ENCODE assay signal across 8 cellular contexts in the genomic region with DNA sequence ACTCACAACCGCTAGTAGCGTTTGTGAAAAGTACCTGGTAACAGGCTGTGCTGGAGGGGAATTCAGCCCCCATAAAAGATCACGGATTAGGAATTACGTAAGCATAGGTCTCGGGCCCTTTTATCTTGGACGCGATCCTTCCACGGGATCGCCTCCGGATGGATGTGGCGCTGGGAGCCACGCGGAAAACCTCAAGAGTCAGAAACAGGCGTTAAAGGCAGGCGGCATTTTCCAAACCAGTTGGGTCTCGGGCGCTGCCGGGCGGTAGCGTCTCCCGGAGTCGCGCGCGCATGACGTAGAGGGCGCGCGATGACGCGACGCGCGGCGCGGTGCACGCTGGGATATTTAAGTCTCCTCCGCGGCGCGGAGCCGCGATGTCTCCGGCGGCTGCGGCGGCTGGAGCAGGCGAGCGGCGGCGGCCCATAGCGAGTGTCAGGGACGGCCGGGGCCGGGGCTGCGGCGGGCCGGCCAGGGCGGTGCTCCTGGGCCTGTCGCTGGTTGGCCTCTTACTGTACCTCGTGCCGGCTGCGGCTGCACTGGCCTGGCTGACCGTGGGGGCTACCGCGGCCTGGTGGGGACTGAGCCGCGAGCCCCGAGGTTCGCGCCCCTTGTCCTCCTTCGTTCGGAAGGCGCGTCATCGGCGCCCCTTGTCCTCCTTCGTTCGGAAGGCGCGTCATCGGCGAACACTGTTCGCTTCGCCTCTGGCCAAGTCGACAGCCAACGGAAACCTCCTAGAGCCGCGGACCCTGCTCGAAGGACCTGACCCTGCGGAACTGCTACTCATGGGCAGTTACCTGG. TPM values are rescaled to one million over a fixed set of nuclear protein-coding genes. Genes with fewer than 3 reads are reported as not detected.
DNase-seq lines count a peak whose midpoint lies in the region; ATAC-seq, FAIRE-seq and TF ChIP-seq lines count a peak whose summit lies in the region.

A gene (plus strand): TSS at position 348 of the 798 bp plus-strand sequence. CDS start 27 bp downstream, at position 375.

- H2BK5ac ChIP-seq in H1 (ENCODE audit: low read depth, low read length) = peak within 1 kb of the TSS; percentile 95

- CTCF ChIA-PET in H1 (lab: Charles Lee; ENCODE audit: partially characterized antibody) = no interaction called here

- H3K4me3 ChIP-seq in H1 (ENCODE audit: extremely low read depth in 1 of 4, insufficient read depth in 2 of 4, low read depth in 3 of 4, low read length in 4 of 4) (peak within 1 kb of the TSS; percentile 79 to 96 (median 92)), mesodermal cell (ENCODE audit: extremely low read depth, insufficient read depth, low read length, poor library complexity, severe bottlenecking) (peak within 1 kb of the TSS; percentile 72)

- H2BK15ac ChIP-seq in H1 (ENCODE audit: low read length) = no peak within 1 kb of the TSS

- H4K8ac ChIP-seq in H1 (ENCODE audit: extremely low read depth, insufficient read depth, low read length) = peak within 1 kb of the TSS; percentile 99

- no peak for TF ChIP-seq RAD21 in H1 (IDR thresholded peaks at IDR 0.05 in 1 of 2, conservative IDR thresholded peaks at IDR 0.05 in 1 of 2; ENCODE audit: low read depth in 2 of 2, low read length in 2 of 2)

- H2BK120ac ChIP-seq in H1 (replicated peaks; ENCODE audit: low read depth, low read length) = no peak within 1 kb of the TSS

- no peak for TF ChIP-seq CTCF in H1 (IDR thresholded peaks at IDR 0.05; ENCODE audit: control extremely low read depth in 1 of 3, insufficient read depth in 1 of 3, low read depth in 1 of 3, low read length in 3 of 3)

- H2AK5ac ChIP-seq in H1 (ENCODE audit: low read depth, low read length) = no peak within 1 kb of the TSS

- peaks cover 0 to 6% (median 4%) of the 10 kb centered on the region in 4 experiments; a peak in 3 of 7 replicates for H3K4me1 ChIP-seq in H1 (replicated peaks in 1 of 4; ENCODE audit: control insufficient read depth in 3 of 4, insufficient read depth in 4 of 4, low read length in 3 of 4)
- H3K4me1 ChIP-seq in mesodermal cell (ENCODE audit: control insufficient read depth, insufficient read depth, low read length, poor library complexity, severe bottlenecking) = no peaks in the 10 kb centered on the region

- H3K27ac ChIP-seq in H1 (ENCODE audit: low read depth, low read length) = peak within 1 kb of the TSS; percentile 96
- peak within 1 kb of the TSS; percentile 98 for H3K27ac ChIP-seq in mesodermal cell (ENCODE audit: low read depth, low read length, severe bottlenecking)

- H2BK12ac ChIP-seq in H1 (ENCODE audit: low read depth, low read length) = no peak within 1 kb of the TSS

- H3K9me3 ChIP-seq in H1 (ENCODE audit: insufficient read depth in 2 of 2, low read depth in 1 of 2, low read length in 1 of 2) (no peaks in the 10 kb centered on the region), mesodermal cell (ENCODE audit: control insufficient read depth, low read length) (no peaks in the 10 kb centered on the region)

- H2BK20ac ChIP-seq in H1 (ENCODE audit: low read length) = no peak within 1 kb of the TSS

- peak within 1 kb of the TSS; percentile 73 for H4K5ac ChIP-seq in H1 (ENCODE audit: insufficient read length, low read depth, low read length)

- H4K91ac ChIP-seq in H1 (replicated peaks; ENCODE audit: insufficient read length, low read length) = peak within 1 kb of the TSS; percentile 73

- H3K56ac ChIP-seq in H1 (replicated peaks; ENCODE audit: insufficient read length, low read depth, low read length) = no peak within 1 kb of the TSS

- H3K23ac ChIP-seq in H1 (ENCODE audit: insufficient read length) = no peak within 1 kb of the TSS

- peaks cover 5% of the 10 kb centered on the region; the same call in 1 of the 2 replicates for H3K23me2 ChIP-seq in H1 (ENCODE audit: low read depth, low read length)

- H3K79me2 ChIP-seq in H1 (ENCODE audit: control insufficient read depth in 1 of 2, insufficient read depth in 2 of 2, low read length in 2 of 2) = peaks cover 0 to 24% of the 10 kb centered on the region in 2 experiments; a peak in 3 of 4 replicates

- H3K18ac ChIP-seq in H1 (ENCODE audit: extremely low read depth, low read length) = peak within 1 kb of the TSS; percentile 94

- no peak within 1 kb of the TSS for H3K4ac ChIP-seq in H1 (replicated peaks; ENCODE audit: insufficient read length, low read depth, low read length)

- 1% methylated on average over 64 of the region's 91 CpGs; no CpG with 5 or more reads in 1 of the 2 experiments for WGBS in H1 (ENCODE audit: extremely low coverage in 1 of 2, insufficient coverage in 1 of 2, insufficient read length in 1 of 2, insufficient replicate concordance in 2 of 2, low coverage in 1 of 2, low lambda C conversion rate in 2 of 2, missing lambda C conversion rate in 1 of 2), 2 experiments
- WGBS in mesodermal cell (ENCODE audit: insufficient coverage in 2 of 2), 2 experiments = 0% methylated on average over 89 of the region's 91 CpGs

- H4K20me1 ChIP-seq in H1 (replicated peaks in 1 of 2; ENCODE audit: control insufficient read depth in 1 of 2, insufficient read depth in 2 of 2, low read length in 2 of 2) = peaks cover 0 to 2% of the 10 kb centered on the region in 2 experiments

- peak; percentile 76 for ATAC-seq in GM19467 (IDR thresholded peaks at IDR 0.05; ENCODE audit: unreplicated experiment)

- POLR2A ChIA-PET in H1 (lab: Charles Lee; ENCODE audit: partially characterized antibody) = no interaction called here

- peak within 1 kb of the TSS; percentile 96 for H2AFZ ChIP-seq in H1 (ENCODE audit: low read length)

- H3K36me3 ChIP-seq in H1 (ENCODE audit: control insufficient read depth in 2 of 4, insufficient read depth in 4 of 4, low read length in 3 of 4) = peaks cover 5 to 28% (median 15%) of the 10 kb centered on the region in 4 experiments; a peak in 6 of 8 replicates
- peaks cover 42% of the 10 kb centered on the region for H3K36me3 ChIP-seq in mesodermal cell (ENCODE audit: control insufficient read depth, insufficient read depth, low read length)

- peak within 1 kb of the TSS; percentile 95 to 98 (median 97) for H3K9ac ChIP-seq in H1 (replicated peaks in 1 of 4; ENCODE audit: extremely low read depth in 1 of 4, low read depth in 3 of 4, low read length in 3 of 4)

- H3K4me2 ChIP-seq in H1 (ENCODE audit: insufficient read depth in 1 of 2, low read depth in 2 of 2, low read length in 2 of 2) = peak within 1 kb of the TSS; percentile 79 to 98

- FAIRE-seq in H1 (lab: Jason Lieb, UNC) = no peak

- no peak within 1 kb of the TSS for H3K14ac ChIP-seq in H1 (ENCODE audit: insufficient read length)

- DNase-seq in COLO668 (lab: John Stamatoyannopoulos, UW; ENCODE audit: unreplicated experiment) (peak; percentile 88), HPDE6-E6E7 (ENCODE audit: extremely low spot score) (peak; percentile 75), NOMO-1 treated with dmso at 0.1 percent for 144 hours (lab: John Stamatoyannopoulos, UW; ENCODE audit: unreplicated experiment) (peak; percentile 88), H1 (ENCODE audit: low read depth in 1 of 2, low spot score in 2 of 2) (peak; percentile 57 to 94)
- peak; percentile 70 to 81 (median 74) for DNase-seq in activated CD8-positive, alpha-beta memory T cell treated with anti-CD3 and anti-CD28 coated beads for 48 hours (ENCODE audit: low read depth in 2 of 3, low spot score in 2 of 3)
- DNase-seq in stimulated activated CD8-positive, alpha-beta memory T cell treated with anti-CD3 and anti-CD28 coated beads, Interleukin-15, amount 100 ng/mL, for 24 hours (ENCODE audit: low read depth) = peak; percentile 76

- H3K79me1 ChIP-seq in H1 (ENCODE audit: low read depth, low read length) = peaks cover 7% of the 10 kb centered on the region

- peak; percentile 92 to 94 for TF ChIP-seq POLR2A in H1 (IDR thresholded peaks at IDR 0.05; ENCODE audit: control extremely low read depth in 1 of 2, low read depth in 2 of 2, low read length in 2 of 2)

- TF ChIP-seq EP300 in H1 (IDR thresholded peaks at IDR 0.05; ENCODE audit: borderline replicate concordance in 1 of 2, low read depth in 2 of 2, low read length in 2 of 2) = peak in 1 of 2 experiments; percentile 52; a peak in 1 of 3 replicates

- H3K27me3 ChIP-seq in H1 (replicated peaks in 1 of 4; ENCODE audit: control insufficient read depth in 3 of 4, extremely low read depth in 1 of 4, insufficient read depth in 3 of 4, low read length in 3 of 4) = no peaks in the 10 kb centered on the region

TF ChIP-seq in H1, 55 proteins besides CTCF, POLR2A, EP300 and RAD21 (continues in another document):
- no peak for TF ChIP-seq CBX8 (IDR thresholded peaks at IDR 0.05; ENCODE audit: borderline replicate concordance, low read depth, low read length)
- peak; percentile 71 for TF ChIP-seq SRF (IDR thresholded peaks at IDR 0.05; ENCODE audit: low read depth, low read length)
- TF ChIP-seq SIN3A (conservative IDR thresholded peaks at IDR 0.05 in 1 of 2, IDR thresholded peaks at IDR 0.05 in 1 of 2; ENCODE audit: low read depth in 1 of 2, low read length in 2 of 2) = peak; percentile 45 to 83; a peak in 2 of 4 replicates
- TF ChIP-seq TAF1 (IDR thresholded peaks at IDR 0.05; ENCODE audit: low read depth, low read length) = peak; percentile 91
- peak; percentile 74; the same call in 1 of the 2 replicates for TF ChIP-seq RBBP5 (IDR thresholded peaks at IDR 0.05; ENCODE audit: borderline replicate concordance, low read depth, low read length)
- TF ChIP-seq TCF12 (IDR thresholded peaks at IDR 0.05; ENCODE audit: low read depth, low read length) = no peak
- TF ChIP-seq CBX5 (IDR thresholded peaks at IDR 0.05; ENCODE audit: low read depth, low read length) = no peak
- TF ChIP-seq SP1 (IDR thresholded peaks at IDR 0.05; ENCODE audit: low read depth, low read length) = no peak
- peak; percentile 89 for TF ChIP-seq PHF8 (conservative IDR thresholded peaks at IDR 0.05; ENCODE audit: low read depth, low read length)
- TF ChIP-seq RXRA (IDR thresholded peaks at IDR 0.05; ENCODE audit: insufficient read depth, low read depth, low read length) = no peak
- TF ChIP-seq SP4 (IDR thresholded peaks at IDR 0.05; ENCODE audit: low read length) = peak; percentile 31; the same call in 1 of the 2 replicates
- TF ChIP-seq, protein P1, sequence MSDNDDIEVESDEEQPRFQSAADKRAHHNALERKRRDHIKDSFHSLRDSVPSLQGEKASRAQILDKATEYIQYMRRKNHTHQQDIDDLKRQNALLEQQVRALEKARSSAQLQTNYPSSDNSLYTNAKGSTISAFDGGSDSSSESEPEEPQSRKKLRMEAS (IDR thresholded peaks at IDR 0.05) = peak; percentile 50

RNA-seq across cellular contexts. Expression of the gene that starts here (rescaled TPM):
- 57.0 and 60.0 TPM in 2 replicates for total RNA-seq in H1 (2021; fragmentation: NEBNext Ultra II Directional; extraction: Animal tissue kit (Norgen Biotek cat#: 25700))
- polyA plus RNA-seq in H1 (2011; rRNA removed) = 11.5 and 16.9 TPM in 2 replicates
- polyA plus RNA-seq in H1 (2011; cell fraction: cytosol; rRNA removed) = 8.5 TPM
- polyA plus RNA-seq in H1 (2011; cell fraction: nucleus; rRNA removed) = 19.3 TPM
- 33.8 to 48.5 TPM (median 44.4 TPM) in 4 replicates for polyA plus RNA-seq in H1 (2012, experiment 1 of 2)
- 37.2 TPM for polyA plus RNA-seq in H1 (2012, experiment 2 of 2)
- polyA plus RNA-seq in H1 (2013, experiment 1 of 2) = 52.7 TPM
- polyA plus RNA-seq in H1 (2013, experiment 2 of 2) = 57.2 TPM
- polyA minus RNA-seq in H1 (2011; rRNA and poly(A)+ RNA removed) = 11.7 and 13.1 TPM in 2 replicates
- polyA minus RNA-seq in H1 (2011; cell fraction: cytosol; rRNA and poly(A)+ RNA removed) = 21.9 TPM
- polyA minus RNA-seq in H1 (2011; cell fraction: nucleus; rRNA and poly(A)+ RNA removed) = 15.9 TPM
- 33.8 TPM for polyA plus RNA-seq in mesodermal cell (2013, experiment 1 of 2)
- 28.0 TPM for polyA plus RNA-seq in mesodermal cell (2013, experiment 2 of 2)

Comparison
In these comparisons a context has a peak if more than half of its experiments do, and no peak if none do; other contexts are left out.
1. Peak in every context shown above with its lines: DNase-seq, ATAC-seq, H3K4me3 ChIP-seq and H3K27ac ChIP-seq.